Comparison of ENCODE assay signal across 9 cellular contexts in genomic region chr6:33694977-33695376, GRCh38. TPM values are rescaled to one million over a fixed set of nuclear protein-coding genes. Genes with fewer than 3 reads are reported as not detected.
DNase-seq lines count a peak whose midpoint lies in the region; ATAC-seq and TF ChIP-seq lines count a peak whose summit lies in the region.
"Had no signal": no experiment of that assay in that cellular context is flagged by ENCODE, and none has a peak within 500 bp of the region (broad histone marks: within the 10 kb centered on the region; RNA-seq: fewer than 3 reads in every experiment).

No MANE protein-coding gene starts in this region.

- no peaks in the 10 kb centered on the region for H3K27me3 ChIP-seq in hepatocyte
- H3K27me3 ChIP-seq: BE2C had no signal

- no peak overlapping the region for H3K4me3 ChIP-seq in hepatocyte

- H3K4me1 Mint-ChIP-seq in activated T-cell treated with anti-CD3 and anti-CD28 coated beads, Interleukin-2, amount 50 U/mL, for 72 hours (ENCODE audit: low read depth), result peaks cover 79% of the 10 kb centered on the region
- H3K4me1 Mint-ChIP-seq in activated T-helper 2 cell treated with anti-CD3 and anti-CD28 coated beads, Interferon-gamma antibody, Interleukin-2, Interleukin-4, amounts not matched to agents 10 μg/mL and 5 μg/mL and 100 μg/mL, durations not matched to agents 14 hours and 24 hours and 36 hours (ENCODE audit: low read depth), result peaks cover 67% of the 10 kb centered on the region

- no peaks in the 10 kb centered on the region for H3K36me3 ChIP-seq in hepatocyte (replicated peaks; ENCODE audit: insufficient read depth, low read depth)

- no peaks in the 10 kb centered on the region for H3K9me2 ChIP-seq in hepatocyte (replicated peaks; ENCODE audit: insufficient read depth)

- peak overlapping the region; percentile 62 to 72 for H3K4me3 Mint-ChIP-seq in activated T-cell treated with anti-CD3 and anti-CD28 coated beads, Interleukin-2, amount 50 U/mL, for 72 hours
- H3K4me3 Mint-ChIP-seq in activated T-helper 2 cell treated with anti-CD3 and anti-CD28 coated beads, Interferon-gamma antibody, Interleukin-2, Interleukin-4, amounts not matched to agents 10 μg/mL and 5 μg/mL and 100 μg/mL, durations not matched to agents 14 hours and 24 hours and 36 hours (ENCODE audit: low read depth), result peak overlapping the region; percentile 51

- peaks cover 11% of the 10 kb centered on the region for H3K4me1 ChIP-seq in hepatocyte (ENCODE audit: insufficient read depth)

- no peaks in the 10 kb centered on the region for H3K27me3 Mint-ChIP-seq in activated T-cell treated with anti-CD3 and anti-CD28 coated beads, Interleukin-2, amount 50 U/mL, for 72 hours (ENCODE audit: low read depth)
- H3K27me3 Mint-ChIP-seq in activated T-helper 2 cell treated with anti-CD3 and anti-CD28 coated beads, Interferon-gamma antibody, Interleukin-2, Interleukin-4, amounts not matched to agents 10 μg/mL and 5 μg/mL and 100 μg/mL, durations not matched to agents 14 hours and 24 hours and 36 hours (ENCODE audit: low read depth), result no peaks in the 10 kb centered on the region

- no peaks in the 10 kb centered on the region for H3K9me3 ChIP-seq in hepatocyte (ENCODE audit: low read depth)
- H3K9me3 ChIP-seq: BE2C had no signal

- H4K20me1 ChIP-seq in hepatocyte (ENCODE audit: insufficient read depth, poor library complexity, severe bottlenecking), result no peaks in the 10 kb centered on the region

- 98% methylated on average over 5 of the region's 5 CpGs for WGBS in hepatocyte (ENCODE audit: low lambda C conversion rate, missing lambda C conversion rate)

- no peaks in the 10 kb centered on the region for H3K79me2 ChIP-seq in hepatocyte

- H3K27ac ChIP-seq in hepatocyte (peak overlapping the region; percentile 28), substantia nigra (ENCODE audit: low read depth, low read length, poor library complexity, severe bottlenecking) (peak overlapping the region; percentile 49)

- DNase-seq in activated T-cell treated with anti-CD3 and anti-CD28 coated beads, Interleukin-2, amount 50 U/mL, for 72 hours, result no peak
- no peak for DNase-seq in activated T-cell treated with anti-CD3 and anti-CD28 coated beads, Interleukin-2, amount 50 U/mL, for 48 hours
- DNase-seq in activated T-helper 2 cell treated with anti-CD3 and anti-CD28 coated beads, Interferon-gamma antibody, Interleukin-2, Interleukin-4, amounts not matched to agents 10 μg/mL and 5 μg/mL and 100 μg/mL, durations not matched to agents 14 hours and 24 hours and 36 hours (ENCODE audit: low spot score), result no peak
- DNase-seq in hepatocyte (ENCODE audit: low spot score) (no peak), substantia nigra (lab: John Stamatoyannopoulos, UW) (no peak), DMS153 (lab: John Stamatoyannopoulos, UW) (no peak)

- peak overlapping the region; percentile 96 for H3K27ac Mint-ChIP-seq in activated T-cell treated with anti-CD3 and anti-CD28 coated beads, Interleukin-2, amount 50 U/mL, for 72 hours
- peak overlapping the region; percentile 91 for H3K27ac Mint-ChIP-seq in activated T-helper 2 cell treated with anti-CD3 and anti-CD28 coated beads, Interferon-gamma antibody, Interleukin-2, Interleukin-4, amounts not matched to agents 10 μg/mL and 5 μg/mL and 100 μg/mL, durations not matched to agents 14 hours and 24 hours and 36 hours

- no peaks in the 10 kb centered on the region for H3K9me3 Mint-ChIP-seq in activated T-cell treated with anti-CD3 and anti-CD28 coated beads, Interleukin-2, amount 50 U/mL, for 72 hours
- no peaks in the 10 kb centered on the region for H3K9me3 Mint-ChIP-seq in activated T-helper 2 cell treated with anti-CD3 and anti-CD28 coated beads, Interferon-gamma antibody, Interleukin-2, Interleukin-4, amounts not matched to agents 10 μg/mL and 5 μg/mL and 100 μg/mL, durations not matched to agents 14 hours and 24 hours and 36 hours

- no peak for TF ChIP-seq CTCF in hepatocyte (IDR thresholded peaks at IDR 0.05; ENCODE audit: poor library complexity)

- no peak overlapping the region for H2AFZ ChIP-seq in hepatocyte

- intact Hi-C loops in activated T-helper 2 cell treated with anti-CD3 and anti-CD28 coated beads, Interferon-gamma antibody, Interleukin-2, Interleukin-4, amounts not matched to agents 10 μg/mL and 5 μg/mL and 100 μg/mL, durations not matched to agents 14 hours and 24 hours and 36 hours (cut with micrococcal nuclease), result loop anchor here (5.0 to 10.0 kb wide), 4 partner anchors 63 to 1498 kb away; partner anchors contain the start of genes CUTA, PHF1 and ZBTB9

- no peak for ATAC-seq in activated T-cell treated with anti-CD3 and anti-CD28 coated beads, Interleukin-2, amount 50 U/mL, for 72 hours (replicated peaks in 1 of 2)
- ATAC-seq in HG02759 (IDR thresholded peaks at IDR 0.05; ENCODE audit: unreplicated experiment) (no peak), HG03175 (IDR thresholded peaks at IDR 0.05; ENCODE audit: unreplicated experiment) (no peak)

- peaks cover 8 to 14% of the 10 kb centered on the region in 2 donors for H3K36me3 Mint-ChIP-seq in activated T-cell treated with anti-CD3 and anti-CD28 coated beads, Interleukin-2, amount 50 U/mL, for 72 hours (ENCODE audit: insufficient read depth in 2 of 2)
- peaks cover 79% of the 10 kb centered on the region for H3K36me3 Mint-ChIP-seq in activated T-helper 2 cell treated with anti-CD3 and anti-CD28 coated beads, Interferon-gamma antibody, Interleukin-2, Interleukin-4, amounts not matched to agents 10 μg/mL and 5 μg/mL and 100 μg/mL, durations not matched to agents 14 hours and 24 hours and 36 hours (ENCODE audit: low read depth)

- no peak overlapping the region for H3K4me2 ChIP-seq in hepatocyte

RNA-seq across cellular contexts. Expression of gene UQCC2, which starts 16.5 kb away (rescaled TPM):
- 10 to 100 TPM; 50.6 to 59.9 TPM for total RNA-seq in activated T-cell treated with anti-CD3 and anti-CD28 coated beads, Interleukin-2, amount 50 U/mL, for 72 hours
- total RNA-seq in activated T-helper 2 cell treated with anti-CD3 and anti-CD28 coated beads, Interferon-gamma antibody, Interleukin-2, Interleukin-4, amounts not matched to agents 10 μg/mL and 5 μg/mL and 100 μg/mL, durations not matched to agents 14 hours and 24 hours and 36 hours, result 136 and 137 TPM in 2 replicates
- 33.0 and 44.7 TPM in 2 replicates for total RNA-seq in hepatocyte
- polyA plus RNA-seq in hepatocyte, result 147 and 151 TPM in 2 replicates

RNA-seq across cellular contexts. Expression of gene IP6K3, which starts 51.7 kb away (rescaled TPM):
- not detected for total RNA-seq in activated T-cell treated with anti-CD3 and anti-CD28 coated beads, Interleukin-2, amount 50 U/mL, for 72 hours
- not detected in 2 replicates for total RNA-seq in activated T-helper 2 cell treated with anti-CD3 and anti-CD28 coated beads, Interferon-gamma antibody, Interleukin-2, Interleukin-4, amounts not matched to agents 10 μg/mL and 5 μg/mL and 100 μg/mL, durations not matched to agents 14 hours and 24 hours and 36 hours
- total RNA-seq in hepatocyte, result 7.9 and 9.5 TPM in 2 replicates
- polyA plus RNA-seq in hepatocyte, result 21.1 and 25.3 TPM in 2 replicates
